In the genomic region with DNA sequence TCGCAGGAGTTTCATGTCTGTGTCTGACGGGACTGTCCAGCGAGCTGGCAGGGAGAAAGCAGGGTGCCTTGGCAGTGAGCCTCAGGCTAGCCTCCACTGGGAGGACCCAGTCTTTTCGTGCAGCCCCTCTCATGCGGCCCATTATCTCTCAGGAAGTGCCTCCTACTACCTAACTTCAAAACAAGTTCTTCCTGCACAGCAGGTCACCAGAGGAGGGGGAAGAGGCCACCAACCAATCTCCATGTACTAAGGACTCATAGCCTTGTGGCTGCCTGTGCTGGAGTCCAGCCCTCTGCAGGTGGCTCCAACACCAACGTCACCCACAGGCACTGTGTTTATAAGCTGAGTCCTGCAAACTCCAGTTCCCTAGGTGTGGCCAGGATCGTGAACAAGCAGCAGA, we compare ENCODE assay signal across 10 cellular contexts. TPM values are rescaled to one million over a fixed set of nuclear protein-coding genes. Genes with fewer than 3 reads are reported as not detected.
A peak's percentile ranks its signal among the peaks of the same experiment; 100 is the strongest.
DNase-seq lines count a peak whose midpoint lies in the region; ATAC-seq and TF ChIP-seq lines count a peak whose summit lies in the region.
"Had no signal": no experiment of that assay in that cellular context is flagged by ENCODE, and none has a peak within 500 bp of the region (broad histone marks: within the 10 kb centered on the region; RNA-seq: fewer than 3 reads in every experiment).

No MANE protein-coding gene starts in this region.

- no peak overlapping the region for H3K4me3 ChIP-seq in body of pancreas
- no peak overlapping the region for H3K4me3 ChIP-seq in muscle layer of duodenum (ENCODE audit: low read depth in 1 of 2, low read length in 2 of 2)
- no peak overlapping the region for H3K4me3 ChIP-seq in SJCRH30

- peak in 1 of 10 experiments; percentile 25 for DNase-seq in CD4-positive, alpha-beta T cell
- DNase-seq in body of pancreas (peak in 3 of 4 donors; percentile 49 to 72 (median 63)), GM03348 (ENCODE audit: low spot score) (no peak), SJCRH30 (no peak)
- DNase-seq in activated CD4-positive, alpha-beta T cell treated with anti-CD3 and anti-CD28 coated beads, Interleukin-2, amount 10 ng/mL, durations not matched to agents 24 days and 14 days = no peak
- DNase-seq: immature natural killer cell, NCI-H2171 had no signal

- POLR2A ChIA-PET in CD4-positive, alpha-beta T cell (lab: Charles Lee) = interaction anchor here (0.6 kb wide), 1 partner anchor 90 kb away, joined by 3 read pairs; no protein-coding TSS in a partner anchor

- H3K27me3 Mint-ChIP-seq in CD4-positive, alpha-beta T cell = no peaks in the 10 kb centered on the region
- peaks cover 13% of the 10 kb centered on the region for H3K27me3 Mint-ChIP-seq in activated CD4-positive, alpha-beta T cell treated with anti-CD3 and anti-CD28 coated beads, Interleukin-2, amount 10 ng/mL, durations not matched to agents 24 days and 14 days

- 17 to 35% methylated on average over 7 of the region's 7 CpGs for WGBS in body of pancreas, 2 donors

- no peaks in the 10 kb centered on the region for H3K9me3 Mint-ChIP-seq in CD4-positive, alpha-beta T cell
- no peaks in the 10 kb centered on the region for H3K9me3 Mint-ChIP-seq in activated CD4-positive, alpha-beta T cell treated with anti-CD3 and anti-CD28 coated beads, Interleukin-2, amount 10 ng/mL, durations not matched to agents 24 days and 14 days

- no peaks in the 10 kb centered on the region for H3K9me3 ChIP-seq in CD4-positive, alpha-beta T cell (ENCODE audit: control insufficient read depth, low read length)
- H3K9me3 ChIP-seq in KOPT-K1 (ENCODE audit: insufficient read depth, low read length, poor library complexity, severe bottlenecking) (peaks cover 2% of the 10 kb centered on the region), body of pancreas (no peaks in the 10 kb centered on the region), muscle layer of duodenum (ENCODE audit: control insufficient read depth in 1 of 2, low read length in 2 of 2) (no peaks in the 10 kb centered on the region), SJCRH30 (replicated peaks) (no peaks in the 10 kb centered on the region)

- intact Hi-C loops in CD4-positive, alpha-beta T cell (cut with DNase I, micrococcal nuclease) = loop anchor here in 1 of 2 experiments (10.0 kb wide), 1 partner anchor 1118 kb away; a partner anchor contains a TSS
- intact Hi-C loops in body of pancreas (cut with DNase I) = no loop called here
- intact Hi-C loops in activated CD4-positive, alpha-beta T cell treated with anti-CD3 and anti-CD28 coated beads, Interleukin-2, amount 10 ng/mL, durations not matched to agents 24 days and 14 days (cut with micrococcal nuclease) = no loop called here

- H3K36me3 ChIP-seq in KOPT-K1 (ENCODE audit: insufficient read depth, low read length) = no peaks in the 10 kb centered on the region
- H3K36me3 ChIP-seq in body of pancreas (replicated peaks in 1 of 2; ENCODE audit: insufficient read depth in 1 of 2, low read depth in 2 of 2) = no peaks in the 10 kb centered on the region
- no peaks in the 10 kb centered on the region for H3K36me3 ChIP-seq in muscle layer of duodenum (ENCODE audit: control insufficient read depth in 1 of 2, insufficient read depth in 2 of 2, low read length in 2 of 2)
- no peaks in the 10 kb centered on the region for H3K36me3 ChIP-seq in SJCRH30

- ATAC-seq in CD4-positive, alpha-beta T cell (ENCODE audit: poor library complexity) = no peak
- ATAC-seq in body of pancreas (peak; percentile 27), GM18861 (IDR thresholded peaks at IDR 0.05; ENCODE audit: unreplicated experiment) (no peak)

- peaks cover 80% of the 10 kb centered on the region for H3K4me1 Mint-ChIP-seq in CD4-positive, alpha-beta T cell (ENCODE audit: low read depth)
- peaks cover 35% of the 10 kb centered on the region for H3K4me1 Mint-ChIP-seq in activated CD4-positive, alpha-beta T cell treated with anti-CD3 and anti-CD28 coated beads, Interleukin-2, amount 10 ng/mL, durations not matched to agents 24 days and 14 days

- CTCF ChIA-PET in CD4-positive, alpha-beta T cell (lab: Charles Lee) = no interaction called here

- no peak for TF ChIP-seq POLR2A in body of pancreas (IDR thresholded peaks at IDR 0.05)

- no peaks in the 10 kb centered on the region for H3K27me3 ChIP-seq in CD4-positive, alpha-beta T cell (ENCODE audit: control insufficient read depth, insufficient read depth, low read length)
- H3K27me3 ChIP-seq in body of pancreas = no peaks in the 10 kb centered on the region
- H3K27me3 ChIP-seq in muscle layer of duodenum (ENCODE audit: low read depth, low read length) = no peaks in the 10 kb centered on the region
- no peaks in the 10 kb centered on the region for H3K27me3 ChIP-seq in SJCRH30

- peak overlapping the region; percentile 72 for H3K27ac Mint-ChIP-seq in CD4-positive, alpha-beta T cell
- H3K27ac Mint-ChIP-seq in activated CD4-positive, alpha-beta T cell treated with anti-CD3 and anti-CD28 coated beads, Interleukin-2, amount 10 ng/mL, durations not matched to agents 24 days and 14 days = no peak overlapping the region
- H3K27ac Mint-ChIP-seq: immature natural killer cell had no signal

- H3K4me1 ChIP-seq in body of pancreas (peaks cover 19% of the 10 kb centered on the region), muscle layer of duodenum (ENCODE audit: control insufficient read depth in 1 of 2, insufficient read depth in 2 of 2, low read length in 2 of 2) (peaks cover 6 to 7% of the 10 kb centered on the region in 2 donors), SJCRH30 (no peaks in the 10 kb centered on the region)

- H3K4me3 Mint-ChIP-seq in CD4-positive, alpha-beta T cell = peak overlapping the region; percentile 61
- H3K4me3 Mint-ChIP-seq in activated CD4-positive, alpha-beta T cell treated with anti-CD3 and anti-CD28 coated beads, Interleukin-2, amount 10 ng/mL, durations not matched to agents 24 days and 14 days = no peak overlapping the region
- H3K4me3 Mint-ChIP-seq: immature natural killer cell had no signal

- H3K36me3 Mint-ChIP-seq in CD4-positive, alpha-beta T cell (ENCODE audit: low read depth) = peaks cover 17% of the 10 kb centered on the region
- no peaks in the 10 kb centered on the region for H3K36me3 Mint-ChIP-seq in activated CD4-positive, alpha-beta T cell treated with anti-CD3 and anti-CD28 coated beads, Interleukin-2, amount 10 ng/mL, durations not matched to agents 24 days and 14 days (ENCODE audit: low read depth)
- H3K36me3 Mint-ChIP-seq: immature natural killer cell had no signal

- no peak overlapping the region for H3K27ac ChIP-seq in CD4-positive, alpha-beta T cell (ENCODE audit: low read depth, low read length)
- H3K27ac ChIP-seq in KOPT-K1 (ENCODE audit: low read depth, low read length, poor library complexity, severe bottlenecking) = peak overlapping the region; percentile 5
- H3K27ac ChIP-seq in body of pancreas = no peak overlapping the region
- peak overlapping the region; percentile 75 for H3K27ac ChIP-seq in muscle layer of duodenum (ENCODE audit: low read length)
- H3K27ac ChIP-seq in SJCRH30 = no peak overlapping the region

- no peak for TF ChIP-seq CTCF in CD4-positive, alpha-beta T cell (IDR thresholded peaks at IDR 0.05)
- TF ChIP-seq CTCF in body of pancreas (IDR thresholded peaks at IDR 0.05) = peak in 1 of 7 experiments; percentile 8

RNA-seq across cellular contexts. Expression of a gene that starts 4.8 kb away (rescaled TPM):
- 10 to 100 TPM; 66.8 to 67.6 TPM for total RNA-seq in CD4-positive, alpha-beta T cell
- total RNA-seq in body of pancreas = 10 to 100 TPM in 1 of 2 donors, under 1 TPM in 1; 0.99 to 10.6 TPM
- total RNA-seq in SJCRH30 (2014; rRNA removed; shearing (Covaris generic)) = not detected in 2 replicates
- 0.68 and 0.80 TPM in 2 replicates for total RNA-seq in activated CD4-positive, alpha-beta T cell treated with anti-CD3 and anti-CD28 coated beads, Interleukin-2, amount 10 ng/mL, durations not matched to agents 24 days and 14 days

Comparison
In these comparisons a context has a peak if more than half of its experiments do, and no peak if none do; other contexts are left out.
1. DNase-seq: peak in body of pancreas (3 of 4); none in GM03348 (single experiment), SJCRH30 (0 of 2) and activated CD4-positive, alpha-beta T cell treated with anti-CD3 and anti-CD28 coated beads, Interleukin-2, amount 10 ng/mL, durations not matched to agents 24 days and 14 days (single experiment).
2. H3K27ac ChIP-seq: peak in KOPT-K1 (single experiment) and muscle layer of duodenum (single experiment); none in CD4-positive, alpha-beta T cell (single experiment), body of pancreas (0 of 4) and SJCRH30 (single experiment).
3. RNA of a gene that starts 4.8 kb away (total RNA-seq): 66.8 to 67.6 TPM in CD4-positive, alpha-beta T cell; 0.99 to 10.6 TPM in body of pancreas, 0.68 to 0.80 TPM in activated CD4-positive, alpha-beta T cell treated with anti-CD3 and anti-CD28 coated beads, Interleukin-2, amount 10 ng/mL, durations not matched to agents 24 days and 14 days and not detected in SJCRH30; every median in the first group is over 4 times any median in the second.